Comparison of ENCODE assay signal across 19 cellular contexts in genomic region chr2:191311156-191311555, GRCh38.
A peak's percentile ranks its signal among the peaks of the same experiment; 100 is the strongest.
DNase-seq lines count a peak whose midpoint lies in the region; ATAC-seq and TF ChIP-seq lines count a peak whose summit lies in the region.
"Had no signal": no experiment of that assay in that cellular context is flagged by ENCODE, and none has a peak within 500 bp of the region (broad histone marks: within the 10 kb centered on the region; RNA-seq: fewer than 3 reads in every experiment).

No MANE protein-coding gene starts in this region.

- H3K27me3 ChIP-seq in ACC112 (ENCODE audit: insufficient read depth, low read length) (no peaks in the 10 kb centered on the region), PC-3 (ENCODE audit: low read length) (no peaks in the 10 kb centered on the region), mesenchymal stem cell (ENCODE audit: control insufficient read depth in 1 of 2, insufficient read depth in 1 of 2, low read length in 2 of 2) (no peaks in the 10 kb centered on the region)
- H3K27me3 ChIP-seq: BLaER1 treated with 17β-estradiol and CSF1 and Interleukin-3, amounts not matched to agents 10 nM and 100 nM; MG63; Peyer's patch had no signal

- peak overlapping the region; percentile 93 for H2AK5ac ChIP-seq in mesenchymal stem cell (ENCODE audit: low read length, severe bottlenecking)

- H3K4ac ChIP-seq in mesenchymal stem cell (ENCODE audit: low read depth in 1 of 2, low read length in 2 of 2), result no peak overlapping the region

- no peak overlapping the region for H4K8ac ChIP-seq in mesenchymal stem cell (ENCODE audit: low read length)

- H4K91ac ChIP-seq in mesenchymal stem cell (ENCODE audit: low read length), result no peak overlapping the region

- no peaks in the 10 kb centered on the region for H3K9me2 ChIP-seq in PC-3 (replicated peaks; ENCODE audit: low read length)

- ATAC-seq in PC-3 (peak; percentile 32), HG02571 (IDR thresholded peaks at IDR 0.05; ENCODE audit: unreplicated experiment) (no peak), HG03565 (IDR thresholded peaks at IDR 0.05; ENCODE audit: unreplicated experiment) (no peak)
- ATAC-seq: CD8-positive, alpha-beta T cell; GM12878; Right ventricle myocardium inferior had no signal

- H3K18ac ChIP-seq in mesenchymal stem cell (ENCODE audit: low read depth in 1 of 2, low read length in 2 of 2), result no peak overlapping the region

- peaks cover 25% of the 10 kb centered on the region for H3K4me1 ChIP-seq in ACC112 (ENCODE audit: control insufficient read depth, insufficient read depth, low read length, unreplicated experiment)
- peaks cover 25% of the 10 kb centered on the region for H3K4me1 ChIP-seq in PC-3 (ENCODE audit: insufficient read depth, low read length)
- peaks cover 4% of the 10 kb centered on the region for H3K4me1 ChIP-seq in mesenchymal stem cell (ENCODE audit: control insufficient read depth, insufficient read depth, low read depth, low read length)
- H3K4me1 ChIP-seq: Peyer's patch had no signal

- no peak overlapping the region for H3K23ac ChIP-seq in mesenchymal stem cell (ENCODE audit: low read length in 2 of 2)

- no peak overlapping the region for H2BK15ac ChIP-seq in mesenchymal stem cell (ENCODE audit: low read depth, poor library complexity, severe bottlenecking)

- H3K79me1 ChIP-seq in mesenchymal stem cell (replicated peaks; ENCODE audit: low read length, poor library complexity, severe bottlenecking), result peaks cover 21% of the 10 kb centered on the region

- CTCF ChIA-PET in PC-3 (lab: Charles Lee), result interaction anchor here (0.5 kb wide), 1 partner anchor 80 kb away, joined by 4 read pairs; no protein-coding TSS in a partner anchor

- TF ChIP-seq CTCF in PC-3 (conservative IDR thresholded peaks at IDR 0.05; ENCODE audit: low read depth, low read length), result no peak
- TF ChIP-seq CTCF in GM13976 (IDR thresholded peaks at IDR 0.05; ENCODE audit: borderline replicate concordance, control extremely low read depth, extremely low read depth, insufficient read depth, missing control alignments), result no peak

- H3K79me2 ChIP-seq in ACC112 (ENCODE audit: control insufficient read depth, insufficient read depth, low read length, unreplicated experiment) (peaks cover 50% of the 10 kb centered on the region), PC-3 (ENCODE audit: low read length) (peaks cover 72% of the 10 kb centered on the region)

- POLR2A ChIA-PET in PC-3 (lab: Charles Lee; ENCODE audit: unreplicated experiment), result interaction anchor here (0.5 kb wide), 1 partner anchor 47 kb away, joined by 3 read pairs; no protein-coding TSS in a partner anchor

- H3K9me3 ChIP-seq in PC-3 (ENCODE audit: low read length), result no peaks in the 10 kb centered on the region
- H3K9me3 ChIP-seq in mesenchymal stem cell (ENCODE audit: control insufficient read depth, low read length), result no peaks in the 10 kb centered on the region
- H3K9me3 ChIP-seq: BLaER1 treated with 17β-estradiol and CSF1 and Interleukin-3, amounts not matched to agents 10 nM and 100 nM; MG63; Peyer's patch had no signal

- H2BK5ac ChIP-seq in mesenchymal stem cell (ENCODE audit: low read depth, low read length, poor library complexity, severe bottlenecking), result no peak overlapping the region

- BruUV-seq in PC-3 (replicated peaks; lab: Mats Ljungman, UMichigan), result no TSS peak

- in situ Hi-C loops in GM13976 (cut with MboI; ENCODE audit: low sequenced_read_pairs, unreplicated experiment), result no loop called here

- intact Hi-C loops in PC-3 (cut with micrococcal nuclease), result loop anchor here (5.0 kb wide), 2 partner anchors 64 to 144 kb away; partner anchors contain the start of gene MYO1B

- H3F3A ChIP-seq in PC-3 (ENCODE audit: low read length, unreplicated experiment), result peaks cover 9% of the 10 kb centered on the region

- no peaks in the 10 kb centered on the region for H4K20me1 ChIP-seq in PC-3 (ENCODE audit: low read length)

- no peak overlapping the region for H3K14ac ChIP-seq in mesenchymal stem cell (ENCODE audit: low read length in 2 of 2)

- H2AFZ ChIP-seq in ACC112 (ENCODE audit: low read length, unreplicated experiment), result no peak overlapping the region
- no peak overlapping the region for H2AFZ ChIP-seq in PC-3 (ENCODE audit: low read length)
- no peak overlapping the region for H2AFZ ChIP-seq in mesenchymal stem cell (ENCODE audit: low read depth, low read length)

- H3K4me2 ChIP-seq in PC-3 (ENCODE audit: low read length) (peak overlapping the region; percentile 45), mesenchymal stem cell (ENCODE audit: low read length, poor library complexity, severe bottlenecking) (no peak overlapping the region)
- H3K4me2 ChIP-seq: BLaER1 treated with 17β-estradiol and CSF1 and Interleukin-3, amounts not matched to agents 10 nM and 100 nM had no signal

- H3K4me3 ChIP-seq in ACC112 (ENCODE audit: low read depth, low read length) (peak overlapping the region; percentile 9; the same call in 1 of the 2 replicates), PC-3 (ENCODE audit: low read length) (no peak overlapping the region), mesenchymal stem cell (ENCODE audit: insufficient read depth in 1 of 2, low read depth in 1 of 2, low read length in 2 of 2) (no peak overlapping the region)
- H3K4me3 ChIP-seq: BLaER1 treated with 17β-estradiol and CSF1 and Interleukin-3, amounts not matched to agents 10 nM and 100 nM; GM12878; MG63; Peyer's patch had no signal

- H3K27ac ChIP-seq in ACC112 (ENCODE audit: low read depth, low read length) (peak overlapping the region; percentile 54), PC-3 (ENCODE audit: low read length) (peak overlapping the region; percentile 25), epithelial cell of prostate (peak overlapping the region; percentile 93), mesenchymal stem cell (ENCODE audit: low read length, poor library complexity, severe bottlenecking) (peak overlapping the region; percentile 79)
- H3K27ac ChIP-seq: BLaER1 treated with 17β-estradiol and CSF1 and Interleukin-3, amounts not matched to agents 10 nM and 100 nM; HL-60 had no signal

- no peak for DNase-seq in PC-3
- no peak for DNase-seq in epithelial cell of prostate (ENCODE audit: low read depth, low spot score)
- DNase-seq in mesenchymal stem cell, result no peak
- no peak for DNase-seq in GM13976 (ENCODE audit: low spot score)
- DNase-seq: CD8-positive, alpha-beta T cell; MG63; NCI-H1092; NCI-H1436 treated with DMSO at 0.1 percent for 48 hours; NCI-H2029; NCI-H2171; NCI-H526; Peyer's patch had no signal

- no CpG with 5 or more reads among the region's 4 CpGs for WGBS in mesenchymal stem cell

- H2BK120ac ChIP-seq in mesenchymal stem cell (ENCODE audit: low read depth, low read length), result no peak overlapping the region

- H3K36me3 ChIP-seq in ACC112 (ENCODE audit: insufficient read depth, low read length), result no peaks in the 10 kb centered on the region
- no peaks in the 10 kb centered on the region for H3K36me3 ChIP-seq in PC-3 (ENCODE audit: low read depth, low read length)
- H3K36me3 ChIP-seq in mesenchymal stem cell (ENCODE audit: control insufficient read depth in 1 of 2, insufficient read depth in 2 of 2, low read depth in 1 of 2, low read length in 2 of 2), result peaks cover 5 to 35% of the 10 kb centered on the region in 2 experiments
- H3K36me3 ChIP-seq: MG63, Peyer's patch had no signal

- H2BK12ac ChIP-seq in mesenchymal stem cell (ENCODE audit: low read length in 2 of 2), result no peak overlapping the region

- H3K9ac ChIP-seq in PC-3 (ENCODE audit: low read length) (no peak overlapping the region), mesenchymal stem cell (ENCODE audit: low read length) (peak overlapping the region; percentile 1)
- H3K9ac ChIP-seq: BLaER1 treated with 17β-estradiol and CSF1 and Interleukin-3, amounts not matched to agents 10 nM and 100 nM had no signal

Comparison
In these comparisons a context has a peak if more than half of its experiments do, and no peak if none do; other contexts are left out.
1. H3K27ac ChIP-seq: peak in every context shown above with its lines; median percentile 93 in epithelial cell of prostate; 79 in mesenchymal stem cell; 54 in ACC112; 25 in PC-3.